12 cellular contexts compared by ENCODE assay signal in genomic region chr16:57003439-57004386, GRCh38. TPM values are rescaled to one million over a fixed set of nuclear protein-coding genes. Genes with fewer than 3 reads are reported as not detected.
A peak's percentile ranks its signal among the peaks of the same experiment; 100 is the strongest.
DNase-seq lines count a peak whose midpoint lies in the region; ATAC-seq and TF ChIP-seq lines count a peak whose summit lies in the region.
"Had no signal": no experiment of that assay in that cellular context is flagged by ENCODE, and none has a peak within 500 bp of the region (broad histone marks: within the 10 kb centered on the region; RNA-seq: fewer than 3 reads in every experiment).

No MANE protein-coding gene starts in this region.

- H3K27ac ChIP-seq in CD8-positive, alpha-beta T cell (ENCODE audit: low read depth, low read length): peak overlapping the region; percentile 24

- POLR2A ChIA-PET in CD8-positive, alpha-beta T cell (lab: Charles Lee): interaction anchor here (1.2 to 3.3 kb wide), 4 partner anchors 10 to 72 kb away, joined by 4 to 24 read pairs (median 12); partner anchors contain the start of genes HERPUD1 and NLRC5

- no peaks in the 10 kb centered on the region for H3K27me3 Mint-ChIP-seq in CD8-positive, alpha-beta T cell (ENCODE audit: low read depth)
- H3K27me3 Mint-ChIP-seq in activated T-helper 1 cell treated with anti-CD3 and anti-CD28 coated beads, Interleukin-12 subunit alpha, Interleukin-12 subunit beta, Interleukin-2, Interleukin-4 antibody, amounts not matched to agents 30 ng/mL and 10 ng/mL and 1 ng/mL, durations not matched to agents 14 hours and 24 hours and 36 hours (ENCODE audit: insufficient read depth): no peaks in the 10 kb centered on the region
- no peaks in the 10 kb centered on the region for H3K27me3 Mint-ChIP-seq in natural killer cell (ENCODE audit: low read depth in 2 of 2)

- peak overlapping the region; percentile 93 for H3K27ac Mint-ChIP-seq in CD8-positive, alpha-beta T cell
- peak overlapping the region; percentile 70 for H3K27ac Mint-ChIP-seq in activated T-helper 1 cell treated with anti-CD3 and anti-CD28 coated beads, Interleukin-12 subunit alpha, Interleukin-12 subunit beta, Interleukin-2, Interleukin-4 antibody, amounts not matched to agents 30 ng/mL and 10 ng/mL and 1 ng/mL, durations not matched to agents 14 hours and 24 hours and 36 hours
- H3K27ac Mint-ChIP-seq in natural killer cell: peak overlapping the region; percentile 72 to 92
- H3K27ac Mint-ChIP-seq: brain had no signal

- H3K27me3 ChIP-seq in CD8-positive, alpha-beta T cell (ENCODE audit: insufficient read depth, low read length): no peaks in the 10 kb centered on the region

- no peak for TF ChIP-seq CTCF in CD8-positive, alpha-beta T cell (IDR thresholded peaks at IDR 0.05)
- no peak for TF ChIP-seq CTCF in natural killer cell (IDR thresholded peaks at IDR 0.05)

- peaks cover 87% of the 10 kb centered on the region for H3K4me1 ChIP-seq in CD8-positive, alpha-beta T cell (ENCODE audit: insufficient read depth, low read length)

- no peak overlapping the region for H3K4me3 ChIP-seq in CD8-positive, alpha-beta T cell (ENCODE audit: low read depth, low read length)

- CTCF ChIA-PET in CD8-positive, alpha-beta T cell (lab: Charles Lee): interaction anchor here (1.3 to 4.7 kb wide), 5 partner anchors 11 to 43 kb away, joined by 3 to 24 read pairs (median 7); no protein-coding TSS in a partner anchor

- H3K36me3 Mint-ChIP-seq in CD8-positive, alpha-beta T cell: peaks cover 67% of the 10 kb centered on the region
- peaks cover 35% of the 10 kb centered on the region for H3K36me3 Mint-ChIP-seq in activated T-helper 1 cell treated with anti-CD3 and anti-CD28 coated beads, Interleukin-12 subunit alpha, Interleukin-12 subunit beta, Interleukin-2, Interleukin-4 antibody, amounts not matched to agents 30 ng/mL and 10 ng/mL and 1 ng/mL, durations not matched to agents 14 hours and 24 hours and 36 hours (ENCODE audit: low read depth)
- no peaks in the 10 kb centered on the region for H3K36me3 Mint-ChIP-seq in natural killer cell
- H3K36me3 Mint-ChIP-seq: brain had no signal

- no peaks in the 10 kb centered on the region for H3K9me3 ChIP-seq in CD8-positive, alpha-beta T cell (ENCODE audit: low read length)

- peak overlapping the region; percentile 71 for H3K4me3 Mint-ChIP-seq in CD8-positive, alpha-beta T cell
- no peak overlapping the region for H3K4me3 Mint-ChIP-seq in activated T-helper 1 cell treated with anti-CD3 and anti-CD28 coated beads, Interleukin-12 subunit alpha, Interleukin-12 subunit beta, Interleukin-2, Interleukin-4 antibody, amounts not matched to agents 30 ng/mL and 10 ng/mL and 1 ng/mL, durations not matched to agents 14 hours and 24 hours and 36 hours
- no peak overlapping the region for H3K4me3 Mint-ChIP-seq in natural killer cell
- H3K4me3 Mint-ChIP-seq: brain had no signal

- intact Hi-C loops in CD8-positive, alpha-beta T cell (cut with DNase I, micrococcal nuclease): loop anchor here in 1 of 2 experiments (1.0 kb wide), 1 partner anchor 11 kb away; no protein-coding TSS in a partner anchor
- intact Hi-C loops in activated T-helper 1 cell treated with anti-CD3 and anti-CD28 coated beads, Interleukin-12 subunit alpha, Interleukin-12 subunit beta, Interleukin-2, Interleukin-4 antibody, amounts not matched to agents 30 ng/mL and 10 ng/mL and 1 ng/mL, durations not matched to agents 14 hours and 24 hours and 36 hours (cut with micrococcal nuclease): no loop called here
- intact Hi-C loops in natural killer cell (cut with micrococcal nuclease): loop anchor here (5.0 kb wide), 1 partner anchor 39 kb away; no protein-coding TSS in a partner anchor

- H3K9me3 Mint-ChIP-seq in CD8-positive, alpha-beta T cell: no peaks in the 10 kb centered on the region
- H3K9me3 Mint-ChIP-seq in activated T-helper 1 cell treated with anti-CD3 and anti-CD28 coated beads, Interleukin-12 subunit alpha, Interleukin-12 subunit beta, Interleukin-2, Interleukin-4 antibody, amounts not matched to agents 30 ng/mL and 10 ng/mL and 1 ng/mL, durations not matched to agents 14 hours and 24 hours and 36 hours: no peaks in the 10 kb centered on the region
- no peaks in the 10 kb centered on the region for H3K9me3 Mint-ChIP-seq in natural killer cell

- no peak for ATAC-seq in CD8-positive, alpha-beta T cell
- ATAC-seq in GM18511 (IDR thresholded peaks at IDR 0.05; ENCODE audit: unreplicated experiment) (peak; percentile 27), natural killer cell (no peak)
- ATAC-seq: HCT116 had no signal

- no peak for DNase-seq in CD8-positive, alpha-beta T cell
- no peak for DNase-seq in activated T-helper 1 cell treated with anti-CD3 and anti-CD28 coated beads, Interleukin-12 subunit alpha, Interleukin-12 subunit beta, Interleukin-2, Interleukin-4 antibody, amounts not matched to agents 30 ng/mL and 10 ng/mL and 1 ng/mL, durations not matched to agents 14 hours and 24 hours and 36 hours (ENCODE audit: low spot score)
- DNase-seq in natural killer cell: no peak
- no peak for DNase-seq in SKM-1 (lab: John Stamatoyannopoulos, UW; ENCODE audit: unreplicated experiment)
- DNase-seq in stimulated activated CD8-positive, alpha-beta memory T cell treated with anti-CD3 and anti-CD28 coated beads, Interleukin-4, amount 100 ng/mL, for 48 hours: no peak
- no peak for DNase-seq in kidney glomerular epithelial cell (lab: John Stamatoyannopoulos, UW)
- DNase-seq: mammary epithelial cell; NCI-H187 treated with DMSO at 0.1 percent for 48 hours; stimulated activated CD4-positive, alpha-beta T cell treated with anti-CD3 and anti-CD28 coated beads, Interleukin-4, amount 100 ng/mL, for 1 hour had no signal

- peaks cover 12% of the 10 kb centered on the region for H3K36me3 ChIP-seq in CD8-positive, alpha-beta T cell (ENCODE audit: insufficient read depth, low read length)

- H3K4me1 Mint-ChIP-seq in CD8-positive, alpha-beta T cell (ENCODE audit: low read depth): peaks cover 87% of the 10 kb centered on the region
- peaks cover 76% of the 10 kb centered on the region for H3K4me1 Mint-ChIP-seq in activated T-helper 1 cell treated with anti-CD3 and anti-CD28 coated beads, Interleukin-12 subunit alpha, Interleukin-12 subunit beta, Interleukin-2, Interleukin-4 antibody, amounts not matched to agents 30 ng/mL and 10 ng/mL and 1 ng/mL, durations not matched to agents 14 hours and 24 hours and 36 hours (ENCODE audit: low read depth)
- H3K4me1 Mint-ChIP-seq in natural killer cell: peaks cover 52 to 63% of the 10 kb centered on the region in 2 donors
- H3K4me1 Mint-ChIP-seq: brain had no signal

RNA-seq across cellular contexts. Expression of gene NLRC5, which starts 14.4 kb away (rescaled TPM):
- total RNA-seq in CD8-positive, alpha-beta T cell: 100 to 1,000 TPM; 670 to 690 TPM
- 164 and 175 TPM in 2 replicates for total RNA-seq in activated T-helper 1 cell treated with anti-CD3 and anti-CD28 coated beads, Interleukin-12 subunit alpha, Interleukin-12 subunit beta, Interleukin-2, Interleukin-4 antibody, amounts not matched to agents 30 ng/mL and 10 ng/mL and 1 ng/mL, durations not matched to agents 14 hours and 24 hours and 36 hours
- 100 to 1,000 TPM; 320 to 563 (median 535) TPM for total RNA-seq in natural killer cell

RNA-seq across cellular contexts. Expression of gene CETP, which starts 42.0 kb away (rescaled TPM):
- total RNA-seq in CD8-positive, alpha-beta T cell: under 1 TPM in 1 of 2 experiments, not detected in 1; 0.19 TPM
- 0.23 and 0.24 TPM in 2 replicates for total RNA-seq in activated T-helper 1 cell treated with anti-CD3 and anti-CD28 coated beads, Interleukin-12 subunit alpha, Interleukin-12 subunit beta, Interleukin-2, Interleukin-4 antibody, amounts not matched to agents 30 ng/mL and 10 ng/mL and 1 ng/mL, durations not matched to agents 14 hours and 24 hours and 36 hours
- under 1 TPM in 1 of 3 donors, not detected in 2; 0.14 TPM for total RNA-seq in natural killer cell
- total RNA-seq: mammary epithelial cell had no signal
